12 cellular contexts compared by ENCODE assay signal in the genomic region with DNA sequence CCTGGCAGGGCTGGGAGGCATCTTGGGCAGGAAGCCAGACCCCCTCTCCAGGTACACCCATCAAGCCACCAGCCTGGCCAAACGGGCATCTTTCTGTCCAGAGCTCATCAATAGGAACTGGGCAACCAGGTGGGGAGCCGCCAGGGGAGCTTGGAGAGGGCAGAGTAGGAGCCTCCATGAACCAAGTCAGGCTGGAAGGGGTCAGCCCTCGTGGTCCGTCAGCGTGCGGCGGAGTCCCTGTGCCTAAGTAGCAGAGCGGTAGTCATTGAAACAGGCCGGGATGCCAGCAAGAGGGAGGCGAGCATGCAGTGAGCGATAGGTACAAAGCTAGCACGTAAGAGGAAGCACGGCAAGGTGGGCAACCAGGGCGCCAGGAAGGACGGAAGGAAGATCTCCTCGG. TPM values are rescaled to one million over a fixed set of nuclear protein-coding genes. Genes with fewer than 3 reads are reported as not detected.
DNase-seq lines count a peak whose midpoint lies in the region; ATAC-seq and TF ChIP-seq lines count a peak whose summit lies in the region.
"Had no signal": no experiment of that assay in that cellular context is flagged by ENCODE, and none has a peak within 500 bp of the region (broad histone marks: within the 10 kb centered on the region; RNA-seq: fewer than 3 reads in every experiment).

No MANE protein-coding gene starts in this region.

- H3K36me3 Mint-ChIP-seq in T-helper 2 cell treated with Interferon-gamma antibody and Interleukin-4, amounts not matched to agents 5 μg/mL and 100 μg/mL, for 36 hours (ENCODE audit: low read depth), result peaks cover 11% of the 10 kb centered on the region
- H3K36me3 Mint-ChIP-seq in endodermal cell (ENCODE audit: low read depth) (peaks cover 23% of the 10 kb centered on the region), progenitor cell of endocrine pancreas (ENCODE audit: insufficient read depth) (peaks cover 20% of the 10 kb centered on the region)

- TF ChIP-seq CTCF in PC-3 (conservative IDR thresholded peaks at IDR 0.05; ENCODE audit: low read depth, low read length) (no peak), endodermal cell (conservative IDR thresholded peaks at IDR 0.05) (no peak), progenitor cell of endocrine pancreas (IDR thresholded peaks at IDR 0.05; ENCODE audit: unreplicated experiment) (no peak)

- no peak overlapping the region for H3K27ac ChIP-seq in PC-3 (ENCODE audit: low read length)
- H3K27ac ChIP-seq in endodermal cell (ENCODE audit: low read depth, low read length), result no peak overlapping the region

- no peak for DNase-seq in T-helper 2 cell treated with Interferon-gamma antibody and Interleukin-4, amounts not matched to agents 5 μg/mL and 100 μg/mL, for 36 hours (ENCODE audit: low spot score)
- DNase-seq in T-helper 2 cell, result no peak
- DNase-seq in PC-3, result no peak
- DNase-seq in endodermal cell, result no peak
- DNase-seq in progenitor cell of endocrine pancreas (ENCODE audit: low spot score, unreplicated experiment), result no peak
- DNase-seq in stimulated activated CD4-positive, alpha-beta T cell treated with anti-CD3 and anti-CD28 coated beads, Interleukin-2, amount 100 ng/mL, for 24 hours, result no peak
- DNase-seq in glomerular visceral epithelial cell (ENCODE audit: extremely low spot score), result no peak
- DNase-seq: activated gamma-delta T cell, MM.1S had no signal

- H3K9ac ChIP-seq in PC-3 (ENCODE audit: low read length) (no peak overlapping the region), endodermal cell (ENCODE audit: extremely low read depth, low read length, poor library complexity, severe bottlenecking) (no peak overlapping the region)

- POLR2A ChIA-PET in PC-3 (lab: Charles Lee; ENCODE audit: unreplicated experiment), result no interaction called here

- H3K4me1 ChIP-seq in PC-3 (ENCODE audit: insufficient read depth, low read length) (peaks cover 10% of the 10 kb centered on the region; the same call in 1 of the 2 replicates), endodermal cell (ENCODE audit: control insufficient read depth, insufficient read depth, low read length) (no peaks in the 10 kb centered on the region)

- H3K36me3 ChIP-seq in PC-3 (ENCODE audit: low read depth, low read length) (peaks cover 5% of the 10 kb centered on the region; the same call in 1 of the 2 replicates), endodermal cell (ENCODE audit: control insufficient read depth, insufficient read depth, low read length) (peaks cover 13% of the 10 kb centered on the region)

- H4K20me1 ChIP-seq in PC-3 (ENCODE audit: low read length), result no peaks in the 10 kb centered on the region

- no peaks in the 10 kb centered on the region for H3F3A ChIP-seq in PC-3 (ENCODE audit: low read length, unreplicated experiment)

- BruUV-seq in PC-3 (replicated peaks; lab: Mats Ljungman, UMichigan), result no TSS peak

- no peaks in the 10 kb centered on the region for H3K9me2 ChIP-seq in PC-3 (replicated peaks; ENCODE audit: low read length)

- H3K79me2 ChIP-seq in PC-3 (ENCODE audit: low read length), result peaks cover 24% of the 10 kb centered on the region

- CTCF ChIA-PET in PC-3 (lab: Charles Lee), result no interaction called here

- WGBS in endodermal cell (ENCODE audit: insufficient coverage in 1 of 2, insufficient read length in 1 of 2), 2 experiments, result 95 to 98% methylated on average over 16 of the region's 16 CpGs

- peaks cover 5% of the 10 kb centered on the region for H3K27me3 Mint-ChIP-seq in T-helper 2 cell treated with Interferon-gamma antibody and Interleukin-4, amounts not matched to agents 5 μg/mL and 100 μg/mL, for 36 hours (ENCODE audit: low read depth)
- H3K27me3 Mint-ChIP-seq in endodermal cell (ENCODE audit: insufficient read depth) (peaks cover 10% of the 10 kb centered on the region), progenitor cell of endocrine pancreas (peaks cover 4% of the 10 kb centered on the region)

- intact Hi-C loops in PC-3 (cut with micrococcal nuclease), result no loop called here

- H3K27me3 ChIP-seq in PC-3 (ENCODE audit: low read length) (no peaks in the 10 kb centered on the region), endodermal cell (ENCODE audit: control insufficient read depth, insufficient read depth, low read length, poor library complexity, severe bottlenecking) (no peaks in the 10 kb centered on the region)
- H3K27me3 ChIP-seq: heart left ventricle had no signal

- H3K4me2 ChIP-seq in PC-3 (ENCODE audit: low read length), result peak overlapping the region; percentile 93; the same call in 1 of the 2 replicates

- H3K4me3 ChIP-seq in PC-3 (ENCODE audit: low read length) (no peak overlapping the region), endodermal cell (ENCODE audit: low read length) (no peak overlapping the region)

- peaks cover 12% of the 10 kb centered on the region for H3K9me3 Mint-ChIP-seq in T-helper 2 cell treated with Interferon-gamma antibody and Interleukin-4, amounts not matched to agents 5 μg/mL and 100 μg/mL, for 36 hours
- peaks cover 22% of the 10 kb centered on the region for H3K9me3 Mint-ChIP-seq in endodermal cell
- peaks cover 6% of the 10 kb centered on the region for H3K9me3 Mint-ChIP-seq in progenitor cell of endocrine pancreas (ENCODE audit: low read depth)

- H3K4me1 Mint-ChIP-seq in T-helper 2 cell treated with Interferon-gamma antibody and Interleukin-4, amounts not matched to agents 5 μg/mL and 100 μg/mL, for 36 hours (ENCODE audit: low read depth), result peaks cover 23% of the 10 kb centered on the region
- H3K4me1 Mint-ChIP-seq in endodermal cell (no peaks in the 10 kb centered on the region), progenitor cell of endocrine pancreas (ENCODE audit: low read depth) (peaks cover 12% of the 10 kb centered on the region)

- no peaks in the 10 kb centered on the region for H3K9me3 ChIP-seq in PC-3 (ENCODE audit: low read length)
- H3K9me3 ChIP-seq in endodermal cell (ENCODE audit: control insufficient read depth, low read length), result peaks cover 10% of the 10 kb centered on the region

- peak overlapping the region; percentile 62 for H3K27ac Mint-ChIP-seq in T-helper 2 cell treated with Interferon-gamma antibody and Interleukin-4, amounts not matched to agents 5 μg/mL and 100 μg/mL, for 36 hours
- H3K27ac Mint-ChIP-seq in endodermal cell (no peak overlapping the region), progenitor cell of endocrine pancreas (peak overlapping the region; percentile 39)

- no peak overlapping the region for H2AFZ ChIP-seq in PC-3 (ENCODE audit: low read length)

- ATAC-seq in PC-3, result no peak
- no peak for ATAC-seq in HG03196 (IDR thresholded peaks at IDR 0.05; ENCODE audit: unreplicated experiment)
- ATAC-seq: heart left ventricle, left colon had no signal

- peak overlapping the region; percentile 64 for H3K4me3 Mint-ChIP-seq in T-helper 2 cell treated with Interferon-gamma antibody and Interleukin-4, amounts not matched to agents 5 μg/mL and 100 μg/mL, for 36 hours
- H3K4me3 Mint-ChIP-seq in endodermal cell (peak overlapping the region; percentile 67), progenitor cell of endocrine pancreas (ENCODE audit: low read depth) (peak overlapping the region; percentile 79)

RNA-seq across cellular contexts. Expression of gene RTL6, which starts 1.7 kb away (rescaled TPM):
- 13.0 and 15.8 TPM in 2 replicates for total RNA-seq in PC-3 (2014; rRNA removed)
- total RNA-seq in endodermal cell, result 10 to 100 TPM; 19.7 to 20.7 TPM
- polyA plus RNA-seq in endodermal cell (2013, experiment 1 of 2), result 26.0 TPM
- 24.8 TPM for polyA plus RNA-seq in endodermal cell (2013, experiment 2 of 2)
- total RNA-seq in progenitor cell of endocrine pancreas, result 48.8 and 50.4 TPM in 2 replicates
